ENCODE assay signal across 8 cellular contexts in genomic region chr13:110713642-110713952, GRCh38. TPM values are rescaled to one million over a fixed set of nuclear protein-coding genes. Genes with fewer than 3 reads are reported as not detected.
DNase-seq lines count a peak whose midpoint lies in the region; ATAC-seq and TF ChIP-seq lines count a peak whose summit lies in the region.

Gene ING1, plus strand, starts transcription at chr13:110713700. Its CDS starts 450 bp downstream, at chr13:110714150.

- H3K79me1 ChIP-seq in trophoblast cell (ENCODE audit: low read length): peaks cover 28% of the 10 kb centered on the region

- H3K9ac ChIP-seq in ES-I3 (ENCODE audit: low read depth, low read length) (peak within 1 kb of the TSS; percentile 84), trophoblast cell (ENCODE audit: low read length) (peak within 1 kb of the TSS; percentile 100)

- H3K4me3 ChIP-seq in Panc1 (ENCODE audit: low read depth in 2 of 2, low read length in 2 of 2) (peak within 1 kb of the TSS; percentile 74 to 81), esophagus squamous epithelium (peak within 1 kb of the TSS; percentile 77 to 99 (median 95)), trophoblast cell (ENCODE audit: low read depth, low read length) (peak within 1 kb of the TSS; percentile 89)

- peaks cover 30% of the 10 kb centered on the region for H3K79me2 ChIP-seq in trophoblast cell (ENCODE audit: control insufficient read depth, insufficient read depth, low read length, poor library complexity)

- H4K12ac ChIP-seq in trophoblast cell (ENCODE audit: low read depth, low read length): peak within 1 kb of the TSS; percentile 95

- H3K36me3 ChIP-seq in ES-I3 (ENCODE audit: insufficient read depth, low read length): no peaks in the 10 kb centered on the region
- peaks cover 9% of the 10 kb centered on the region; the same call in 1 of the 2 replicates for H3K36me3 ChIP-seq in Panc1 (ENCODE audit: control insufficient read depth, insufficient read depth, low read length)
- no peaks in the 10 kb centered on the region for H3K36me3 ChIP-seq in esophagus squamous epithelium
- H3K36me3 ChIP-seq in trophoblast cell (ENCODE audit: control insufficient read depth in 1 of 2, insufficient read depth in 2 of 2, low read length in 2 of 2): no peaks in the 10 kb centered on the region

- in situ Hi-C loops in Panc1 (cut with HindIII; ENCODE audit: low pct_unique_long_range_greater_than_20kb, low sequenced_read_pairs): no loop called here

- peak within 1 kb of the TSS; percentile 95 for H4K8ac ChIP-seq in trophoblast cell (ENCODE audit: low read depth, low read length)

- H3K23ac ChIP-seq in trophoblast cell (ENCODE audit: low read length): peak within 1 kb of the TSS; percentile 47

- TF ChIP-seq POLR2A in esophagus squamous epithelium (IDR thresholded peaks at IDR 0.05): no peak

- peak within 1 kb of the TSS; percentile 99 for H3K18ac ChIP-seq in trophoblast cell (ENCODE audit: low read length)

- no TSS peak for BruUV-seq in Panc1 (replicated peaks; lab: Mats Ljungman, UMichigan)

- POLR2A ChIA-PET in Panc1 (lab: Charles Lee): no interaction called here

- WGBS in esophagus squamous epithelium, 2 donors: 0% methylated on average over 3 of the region's 45 CpGs; no CpG with 5 or more reads in 1 of the 2 donors
- no CpG with 5 or more reads among the region's 45 CpGs for whole genome bisulfite sequencing in trophoblast cell (ENCODE audit: extremely low coverage, insufficient coverage, insufficient read length)

- intact Hi-C loops in Panc1 (cut with micrococcal nuclease; ENCODE audit: unreplicated experiment) (no loop called here), esophagus squamous epithelium (cut with DNase I) (loop anchor here (10.0 kb wide), 1 partner anchor 99 kb away; the partner anchor contains the start of gene NAXD)

- peak within 1 kb of the TSS; percentile 96 for H2AFZ ChIP-seq in trophoblast cell (ENCODE audit: insufficient read depth, low read length, poor library complexity)

- H3K4ac ChIP-seq in trophoblast cell (ENCODE audit: low read depth, low read length): peak within 1 kb of the TSS; percentile 88

- H2BK12ac ChIP-seq in trophoblast cell (ENCODE audit: low read length): peak within 1 kb of the TSS; percentile 66

- CTCF ChIA-PET in Panc1 (lab: Charles Lee): no interaction called here

- peak within 1 kb of the TSS; percentile 99 for H4K91ac ChIP-seq in trophoblast cell (ENCODE audit: low read depth, low read length)

- H3K9me3 ChIP-seq in ES-I3 (ENCODE audit: control insufficient read depth, insufficient read depth, low read length) (no peaks in the 10 kb centered on the region), Panc1 (ENCODE audit: control insufficient read depth, insufficient read depth, low read depth, low read length) (no peaks in the 10 kb centered on the region), esophagus squamous epithelium (no peaks in the 10 kb centered on the region), trophoblast cell (ENCODE audit: insufficient read depth, low read depth, low read length) (no peaks in the 10 kb centered on the region)

- peak within 1 kb of the TSS; percentile 98 for H2BK5ac ChIP-seq in trophoblast cell (ENCODE audit: low read depth, low read length, poor library complexity)

- peak within 1 kb of the TSS; percentile 99 for H3K14ac ChIP-seq in trophoblast cell (ENCODE audit: low read length)

- H3K27me3 ChIP-seq in Panc1 (ENCODE audit: control insufficient read depth, insufficient read depth, low read length): no peaks in the 10 kb centered on the region
- H3K27me3 ChIP-seq in esophagus squamous epithelium: no peaks in the 10 kb centered on the region
- no peaks in the 10 kb centered on the region for H3K27me3 ChIP-seq in trophoblast cell (ENCODE audit: insufficient read depth, low read length)

- H3K27ac ChIP-seq in Panc1 (ENCODE audit: low read length): peak within 1 kb of the TSS; percentile 98
- H3K27ac ChIP-seq in esophagus squamous epithelium: peak within 1 kb of the TSS; percentile 99 to 100 (median 99)
- H3K27ac ChIP-seq in trophoblast cell (ENCODE audit: low read depth, low read length): peak within 1 kb of the TSS; percentile 99

- peak within 1 kb of the TSS; percentile 98 for H2BK120ac ChIP-seq in trophoblast cell (ENCODE audit: insufficient read depth, low read length, poor library complexity)

- H3K4me1 ChIP-seq in ES-I3 (ENCODE audit: insufficient read depth, low read length) (no peaks in the 10 kb centered on the region; the same call in 1 of the 2 replicates), Panc1 (ENCODE audit: control insufficient read depth, insufficient read depth, low read length) (no peaks in the 10 kb centered on the region; the same call in 1 of the 2 replicates), esophagus squamous epithelium (peaks cover 0 to 35% (median 26%) of the 10 kb centered on the region in 3 donors), trophoblast cell (ENCODE audit: control insufficient read depth in 1 of 2, insufficient read depth in 2 of 2, low read length in 2 of 2) (peaks cover 0 to 4% of the 10 kb centered on the region in 2 experiments)

- ATAC-seq in Panc1: no peak

- no peak for DNase-seq in Panc1 (ENCODE audit: low read depth, low spot score)
- no peak for DNase-seq in esophagus squamous epithelium (lab: John Stamatoyannopoulos, UW)
- DNase-seq in trophoblast cell: no peak
- no peak for DNase-seq in GM19238 (ENCODE audit: insufficient read length, low spot score)
- no peak for DNase-seq in GM03348 (ENCODE audit: low spot score)
- no peak for DNase-seq in SKM-1 treated with dmso at 0.1 percent for 144 hours (lab: John Stamatoyannopoulos, UW; ENCODE audit: unreplicated experiment)
- DNase-seq in NCI-H748 treated with DMSO at 0.1 percent for 48 hours (lab: John Stamatoyannopoulos, UW): no peak

- peak within 1 kb of the TSS; percentile 99 for H3K4me2 ChIP-seq in trophoblast cell (ENCODE audit: low read length)

- TF ChIP-seq CTCF in Panc1 (IDR thresholded peaks at IDR 0.05) (no peak), esophagus squamous epithelium (IDR thresholded peaks at IDR 0.05) (no peak)

- H2AK5ac ChIP-seq in trophoblast cell (ENCODE audit: low read length): peak within 1 kb of the TSS; percentile 99

RNA-seq across cellular contexts. Expression of gene ING1, which starts in this region (rescaled TPM):
- total RNA-seq in Panc1 (2021; ENCODE audit: unreplicated experiment): 9.2 TPM
- 13.2 TPM for polyA plus RNA-seq in Panc1 (2012; ENCODE audit: insufficient read length)
- 10 to 100 TPM in 2 of 4 donors, 1 to 10 TPM in 2; 6.3 to 15.4 (median 8.7) TPM for total RNA-seq in esophagus squamous epithelium
- 21.1 and 21.2 TPM in 2 replicates for polyA plus RNA-seq in trophoblast cell (2013)
